Comparison of ENCODE assay signal across 20 cellular contexts in genomic region chr1:169070547-169070946, GRCh38.
"Had no signal": no experiment of that assay in that cellular context is flagged by ENCODE, and none has a peak within 500 bp of the region (broad histone marks: within the 10 kb centered on the region; RNA-seq: fewer than 3 reads in every experiment).

No MANE protein-coding gene starts in this region.

- H3K36me3 ChIP-seq: cardiac muscle cell, colonic mucosa, left lung, neutrophil, suprapubic skin, upper lobe of left lung had no signal

- H3K4me1 ChIP-seq: colonic mucosa, left lung, upper lobe of left lung had no signal

- H3K4me3 Mint-ChIP-seq: activated naive CD4-positive, alpha-beta T cell treated with anti-CD3 and anti-CD28 coated beads, Interleukin-2, amount 10 ng/mL, durations not matched to agents 7 days and 5 days; naive thymus-derived CD8-positive, alpha-beta T cell; stimulated activated naive CD8-positive, alpha-beta T cell treated with anti-CD3 and anti-CD28 coated beads, Interleukin-15, Interleukin-2, amounts not matched to agents 100 ng/mL and 50 ng/mL, for 24 hours had no signal

- H3K27ac ChIP-seq: cardiac muscle cell, colonic mucosa, left lung, neutrophil, SK-N-MC, skin epidermis, suprapubic skin, upper lobe of left lung had no signal

- H3K4me1 Mint-ChIP-seq: activated naive CD4-positive, alpha-beta T cell treated with anti-CD3 and anti-CD28 coated beads, Interleukin-2, amount 10 ng/mL, durations not matched to agents 7 days and 5 days had no signal

- H3K27me3 ChIP-seq: cardiac muscle cell, colonic mucosa, left lung, neutrophil, suprapubic skin, upper lobe of left lung had no signal

- DNase-seq: activated naive CD4-positive, alpha-beta T cell treated with anti-CD3 and anti-CD28 coated beads, Interleukin-2, amount 10 ng/mL, durations not matched to agents 7 days and 5 days; activated T-cell treated with anti-CD3 and anti-CD28 coated beads, Interleukin-2, amount 50 U/mL, for 1 hour; colonic mucosa; effector CD4-positive, alpha-beta T cell; hippocampal formation; left lung; mesenchymal stem cell; naive thymus-derived CD8-positive, alpha-beta T cell; retina; stimulated activated CD4-positive, alpha-beta T cell treated with anti-CD3 and anti-CD28 coated beads, Interleukin-4, amount 100 ng/mL, for 24 hours; stimulated activated CD8-positive, alpha-beta memory T cell treated with anti-CD3 and anti-CD28 coated beads, Interleukin-4, amount 100 ng/mL, for 48 hours; upper lobe of left lung had no signal

- H3K9me3 ChIP-seq: colonic mucosa, neutrophil, suprapubic skin had no signal

- ATAC-seq: activated CD4-positive, CD25-positive, alpha-beta regulatory T cell treated with anti-CD3 and anti-CD28 coated beads, Interleukin-2, amount 50 U/mL, for 24 hours; left lung; naive thymus-derived CD8-positive, alpha-beta T cell had no signal

- H3K4me3 ChIP-seq: cardiac muscle cell, colonic mucosa, left lung, SK-N-MC, skin epidermis, suprapubic skin, upper lobe of left lung had no signal

- H3K36me3 Mint-ChIP-seq: activated naive CD4-positive, alpha-beta T cell treated with anti-CD3 and anti-CD28 coated beads, Interleukin-2, amount 10 ng/mL, durations not matched to agents 7 days and 5 days had no signal

- H3K27ac Mint-ChIP-seq: activated naive CD4-positive, alpha-beta T cell treated with anti-CD3 and anti-CD28 coated beads, Interleukin-2, amount 10 ng/mL, durations not matched to agents 7 days and 5 days; activated T-helper 2 cell treated with anti-CD3 and anti-CD28 coated beads, Interferon-gamma antibody, Interleukin-2, Interleukin-4, amounts not matched to agents 10 μg/mL and 5 μg/mL and 100 μg/mL, durations not matched to agents 14 hours and 24 hours and 36 hours; naive thymus-derived CD8-positive, alpha-beta T cell; stimulated activated naive CD8-positive, alpha-beta T cell treated with anti-CD3 and anti-CD28 coated beads, Interleukin-15, Interleukin-2, amounts not matched to agents 100 ng/mL and 50 ng/mL, for 24 hours had no signal
